In the genomic region with DNA sequence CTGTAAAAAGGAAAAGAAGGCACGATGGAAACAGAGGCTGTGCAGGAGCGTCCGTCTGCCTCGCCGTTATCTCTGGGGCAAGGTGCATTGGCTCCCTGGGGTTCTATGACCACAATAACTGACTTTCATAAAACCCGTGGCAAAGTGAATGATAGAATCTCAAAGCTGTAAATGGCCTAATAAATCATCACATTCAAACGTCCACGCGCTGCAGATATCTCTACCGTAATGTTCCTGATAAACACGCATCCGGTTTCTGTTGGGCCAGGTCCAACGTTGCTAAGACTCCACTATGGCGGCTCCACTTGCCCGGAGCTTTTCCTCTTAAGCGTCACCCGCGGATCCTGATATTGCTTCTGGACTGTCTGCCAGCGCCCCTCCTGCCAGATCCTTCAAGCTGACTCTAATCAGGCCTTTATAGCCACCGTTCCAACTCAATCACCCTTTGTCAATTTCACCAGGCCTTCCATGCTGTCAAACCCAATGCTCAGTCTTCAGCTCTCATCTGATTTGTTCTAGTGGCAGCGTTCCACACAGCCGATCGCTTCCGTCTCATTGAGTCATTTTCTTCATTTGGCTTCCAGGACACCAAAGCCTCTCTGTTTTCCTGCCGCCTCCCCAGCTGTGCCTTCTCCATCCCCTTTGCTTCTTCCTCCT, we compare ENCODE assay signal across 1 cellular context.
A peak's percentile ranks its signal among the peaks of the same experiment; 100 is the strongest.
TF ChIP-seq lines count a peak whose summit lies in the region.

No MANE protein-coding gene starts in this region.

TF ChIP-seq in H1, 55 proteins besides CTCF, POLR2A, EP300 and RAD21:
- TF ChIP-seq, protein P1, sequence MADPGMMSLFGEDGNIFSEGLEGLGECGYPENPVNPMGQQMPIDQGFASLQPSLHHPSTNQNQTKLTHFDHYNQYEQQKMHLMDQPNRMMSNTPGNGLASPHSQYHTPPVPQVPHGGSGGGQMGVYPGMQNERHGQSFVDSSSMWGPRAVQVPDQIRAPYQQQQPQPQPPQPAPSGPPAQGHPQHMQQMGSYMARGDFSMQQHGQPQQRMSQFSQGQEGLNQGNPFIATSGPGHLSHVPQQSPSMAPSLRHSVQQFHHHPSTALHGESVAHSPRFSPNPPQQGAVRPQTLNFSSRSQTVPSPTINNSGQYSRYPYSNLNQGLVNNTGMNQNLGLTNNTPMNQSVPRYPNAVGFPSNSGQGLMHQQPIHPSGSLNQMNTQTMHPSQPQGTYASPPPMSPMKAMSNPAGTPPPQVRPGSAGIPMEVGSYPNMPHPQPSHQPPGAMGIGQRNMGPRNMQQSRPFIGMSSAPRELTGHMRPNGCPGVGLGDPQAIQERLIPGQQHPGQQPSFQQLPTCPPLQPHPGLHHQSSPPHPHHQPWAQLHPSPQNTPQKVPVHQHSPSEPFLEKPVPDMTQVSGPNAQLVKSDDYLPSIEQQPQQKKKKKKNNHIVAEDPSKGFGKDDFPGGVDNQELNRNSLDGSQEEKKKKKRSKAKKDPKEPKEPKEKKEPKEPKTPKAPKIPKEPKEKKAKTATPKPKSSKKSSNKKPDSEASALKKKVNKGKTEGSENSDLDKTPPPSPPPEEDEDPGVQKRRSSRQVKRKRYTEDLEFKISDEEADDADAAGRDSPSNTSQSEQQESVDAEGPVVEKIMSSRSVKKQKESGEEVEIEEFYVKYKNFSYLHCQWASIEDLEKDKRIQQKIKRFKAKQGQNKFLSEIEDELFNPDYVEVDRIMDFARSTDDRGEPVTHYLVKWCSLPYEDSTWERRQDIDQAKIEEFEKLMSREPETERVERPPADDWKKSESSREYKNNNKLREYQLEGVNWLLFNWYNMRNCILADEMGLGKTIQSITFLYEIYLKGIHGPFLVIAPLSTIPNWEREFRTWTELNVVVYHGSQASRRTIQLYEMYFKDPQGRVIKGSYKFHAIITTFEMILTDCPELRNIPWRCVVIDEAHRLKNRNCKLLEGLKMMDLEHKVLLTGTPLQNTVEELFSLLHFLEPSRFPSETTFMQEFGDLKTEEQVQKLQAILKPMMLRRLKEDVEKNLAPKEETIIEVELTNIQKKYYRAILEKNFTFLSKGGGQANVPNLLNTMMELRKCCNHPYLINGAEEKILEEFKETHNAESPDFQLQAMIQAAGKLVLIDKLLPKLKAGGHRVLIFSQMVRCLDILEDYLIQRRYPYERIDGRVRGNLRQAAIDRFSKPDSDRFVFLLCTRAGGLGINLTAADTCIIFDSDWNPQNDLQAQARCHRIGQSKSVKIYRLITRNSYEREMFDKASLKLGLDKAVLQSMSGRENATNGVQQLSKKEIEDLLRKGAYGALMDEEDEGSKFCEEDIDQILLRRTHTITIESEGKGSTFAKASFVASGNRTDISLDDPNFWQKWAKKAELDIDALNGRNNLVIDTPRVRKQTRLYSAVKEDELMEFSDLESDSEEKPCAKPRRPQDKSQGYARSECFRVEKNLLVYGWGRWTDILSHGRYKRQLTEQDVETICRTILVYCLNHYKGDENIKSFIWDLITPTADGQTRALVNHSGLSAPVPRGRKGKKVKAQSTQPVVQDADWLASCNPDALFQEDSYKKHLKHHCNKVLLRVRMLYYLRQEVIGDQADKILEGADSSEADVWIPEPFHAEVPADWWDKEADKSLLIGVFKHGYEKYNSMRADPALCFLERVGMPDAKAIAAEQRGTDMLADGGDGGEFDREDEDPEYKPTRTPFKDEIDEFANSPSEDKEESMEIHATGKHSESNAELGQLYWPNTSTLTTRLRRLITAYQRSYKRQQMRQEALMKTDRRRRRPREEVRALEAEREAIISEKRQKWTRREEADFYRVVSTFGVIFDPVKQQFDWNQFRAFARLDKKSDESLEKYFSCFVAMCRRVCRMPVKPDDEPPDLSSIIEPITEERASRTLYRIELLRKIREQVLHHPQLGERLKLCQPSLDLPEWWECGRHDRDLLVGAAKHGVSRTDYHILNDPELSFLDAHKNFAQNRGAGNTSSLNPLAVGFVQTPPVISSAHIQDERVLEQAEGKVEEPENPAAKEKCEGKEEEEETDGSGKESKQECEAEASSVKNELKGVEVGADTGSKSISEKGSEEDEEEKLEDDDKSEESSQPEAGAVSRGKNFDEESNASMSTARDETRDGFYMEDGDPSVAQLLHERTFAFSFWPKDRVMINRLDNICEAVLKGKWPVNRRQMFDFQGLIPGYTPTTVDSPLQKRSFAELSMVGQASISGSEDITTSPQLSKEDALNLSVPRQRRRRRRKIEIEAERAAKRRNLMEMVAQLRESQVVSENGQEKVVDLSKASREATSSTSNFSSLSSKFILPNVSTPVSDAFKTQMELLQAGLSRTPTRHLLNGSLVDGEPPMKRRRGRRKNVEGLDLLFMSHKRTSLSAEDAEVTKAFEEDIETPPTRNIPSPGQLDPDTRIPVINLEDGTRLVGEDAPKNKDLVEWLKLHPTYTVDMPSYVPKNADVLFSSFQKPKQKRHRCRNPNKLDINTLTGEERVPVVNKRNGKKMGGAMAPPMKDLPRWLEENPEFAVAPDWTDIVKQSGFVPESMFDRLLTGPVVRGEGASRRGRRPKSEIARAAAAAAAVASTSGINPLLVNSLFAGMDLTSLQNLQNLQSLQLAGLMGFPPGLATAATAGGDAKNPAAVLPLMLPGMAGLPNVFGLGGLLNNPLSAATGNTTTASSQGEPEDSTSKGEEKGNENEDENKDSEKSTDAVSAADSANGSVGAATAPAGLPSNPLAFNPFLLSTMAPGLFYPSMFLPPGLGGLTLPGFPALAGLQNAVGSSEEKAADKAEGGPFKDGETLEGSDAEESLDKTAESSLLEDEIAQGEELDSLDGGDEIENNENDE (IDR thresholded peaks at IDR 0.05; ENCODE audit: insufficient replicate concordance, low read length), result peak; percentile 89
- TF ChIP-seq FOSL1 (IDR thresholded peaks at IDR 0.05; ENCODE audit: insufficient read depth, low read depth, low read length), result no peak
